In genomic region chr10:127119901-127120300, GRCh38 we compare ENCODE assay signal across 23 cellular contexts.
"Had no signal": no experiment of that assay in that cellular context is flagged by ENCODE, and none has a peak within 500 bp of the region (broad histone marks: within the 10 kb centered on the region; RNA-seq: fewer than 3 reads in every experiment).

No MANE protein-coding gene starts in this region.

- H3K36me3 Mint-ChIP-seq: naive B cell; natural killer cell; stimulated activated memory B cell treated with anti-CD40 and anti-IgM and Interleukin-4, amounts not matched to agents 10 μg/mL and 1 μg/mL and 100 μg/mL, for 72 hours had no signal

- H3K27ac Mint-ChIP-seq: mesothelial cell of epicardium; naive B cell; natural killer cell; nephron progenitor cell; neural progenitor cell; stimulated activated memory B cell treated with anti-CD40 and anti-IgM and Interleukin-4, amounts not matched to agents 10 μg/mL and 1 μg/mL and 100 μg/mL, for 72 hours; stimulated activated naive CD8-positive, alpha-beta T cell treated with anti-CD3 and anti-CD28 coated beads, Interleukin-15, amount 100 ng/mL, for 72 hours had no signal

- DNase-seq: hippocampal formation; kidney glomerular epithelial cell; left cardiac atrium; left lung; mesendoderm; naive B cell; natural killer cell; nephron progenitor cell; occipital lobe; psoas muscle; right lobe of liver; stimulated activated CD4-positive, alpha-beta T cell treated with anti-CD3 and anti-CD28 coated beads, Interleukin-1b, Interleukin-23, amount 100 ng/mL, for 48 hours; stimulated activated CD4-positive, alpha-beta T cell treated with anti-CD3 and anti-CD28 coated beads, Interleukin-2, amount 100 ng/mL, for 48 hours; stimulated activated CD4-positive, alpha-beta T cell treated with anti-CD3 and anti-CD28 coated beads, Interleukin-4, amount 100 ng/mL, for 4 hours; stimulated activated CD8-positive, alpha-beta memory T cell treated with anti-CD3 and anti-CD28 coated beads, Interleukin-4, amount 100 ng/mL, for 48 hours; stimulated activated naive CD4-positive, alpha-beta T cell treated with Interleukin-2 at 50 U/mL for 16 hours; stimulated activated naive CD8-positive, alpha-beta T cell treated with anti-CD3 and anti-CD28 coated beads, Interleukin-15, amount 100 ng/mL, for 72 hours; substantia nigra; transverse colon; upper lobe of right lung had no signal

- H3K27me3 Mint-ChIP-seq: stimulated activated memory B cell treated with anti-CD40 and anti-IgM and Interleukin-4, amounts not matched to agents 10 μg/mL and 1 μg/mL and 100 μg/mL, for 72 hours; stimulated activated naive CD8-positive, alpha-beta T cell treated with anti-CD3 and anti-CD28 coated beads, Interleukin-15, amount 100 ng/mL, for 72 hours had no signal

- H3K9me3 Mint-ChIP-seq: mesothelial cell of epicardium; natural killer cell; nephron progenitor cell; neural progenitor cell; stimulated activated memory B cell treated with anti-CD40 and anti-IgM and Interleukin-4, amounts not matched to agents 10 μg/mL and 1 μg/mL and 100 μg/mL, for 72 hours had no signal

- ATAC-seq: left cardiac atrium; left lung; natural killer cell; psoas muscle; right lobe of liver; stimulated activated memory B cell treated with anti-CD40 and anti-IgM and Interleukin-4, amounts not matched to agents 10 μg/mL and 1 μg/mL and 100 μg/mL, for 72 hours; stimulated activated naive CD8-positive, alpha-beta T cell treated with anti-CD3 and anti-CD28 coated beads, Interleukin-15, amount 100 ng/mL, for 72 hours; upper lobe of right lung had no signal

- H3K4me1 Mint-ChIP-seq: mesothelial cell of epicardium; naive B cell; nephron progenitor cell; neural progenitor cell; stimulated activated memory B cell treated with anti-CD40 and anti-IgM and Interleukin-4, amounts not matched to agents 10 μg/mL and 1 μg/mL and 100 μg/mL, for 72 hours; stimulated activated naive CD8-positive, alpha-beta T cell treated with anti-CD3 and anti-CD28 coated beads, Interleukin-15, amount 100 ng/mL, for 72 hours had no signal

- H3K4me3 Mint-ChIP-seq: mesothelial cell of epicardium; naive B cell; natural killer cell; nephron progenitor cell; neural progenitor cell; stimulated activated memory B cell treated with anti-CD40 and anti-IgM and Interleukin-4, amounts not matched to agents 10 μg/mL and 1 μg/mL and 100 μg/mL, for 72 hours; stimulated activated naive CD8-positive, alpha-beta T cell treated with anti-CD3 and anti-CD28 coated beads, Interleukin-15, amount 100 ng/mL, for 72 hours had no signal
